In the genomic region with DNA sequence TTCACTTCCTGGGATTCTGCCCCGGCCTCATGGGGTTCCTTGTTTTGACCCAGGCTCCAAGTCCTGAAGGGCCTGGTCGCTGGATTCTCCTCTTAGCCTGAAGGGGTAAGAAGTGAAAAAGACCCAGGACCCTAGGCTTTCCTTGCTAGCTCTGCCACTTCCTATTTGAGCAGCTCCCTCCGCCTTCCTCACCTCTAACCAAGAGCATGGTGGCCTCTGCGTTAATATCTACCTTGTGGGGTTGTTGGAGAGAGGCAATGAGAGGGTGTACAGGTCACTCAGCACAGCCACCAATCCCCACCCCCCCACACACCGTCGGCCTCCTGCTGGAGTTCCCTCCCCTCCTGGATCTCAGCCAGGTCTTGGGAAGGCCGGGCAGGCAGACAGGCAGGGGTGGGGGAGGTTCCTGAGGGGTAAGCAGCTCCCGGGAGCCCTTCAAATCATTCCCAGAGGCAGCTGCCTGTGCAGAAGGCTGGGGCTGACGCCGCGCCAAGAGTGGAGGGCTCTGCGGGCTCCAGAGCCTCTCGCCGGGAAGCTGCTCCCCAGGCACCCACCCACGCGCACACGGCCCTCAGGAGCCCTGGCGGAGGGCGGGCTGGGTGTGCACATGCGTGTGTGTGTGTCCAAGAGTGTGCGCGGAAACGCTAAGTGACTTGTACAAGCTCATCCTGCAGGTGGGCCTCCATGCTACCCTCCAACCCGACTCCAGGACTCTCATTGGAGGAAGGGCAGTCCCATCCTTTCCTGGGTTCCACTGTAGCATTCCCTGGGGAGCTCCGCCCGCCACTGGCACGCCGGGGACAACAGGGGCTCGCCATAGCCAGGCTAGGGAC, we compare ENCODE assay signal across 14 cellular contexts. TPM values are rescaled to one million over a fixed set of nuclear protein-coding genes. Genes with fewer than 3 reads are reported as not detected.
DNase-seq lines count a peak whose midpoint lies in the region; ATAC-seq and TF ChIP-seq lines count a peak whose summit lies in the region.
"Had no signal": no experiment of that assay in that cellular context is flagged by ENCODE, and none has a peak within 500 bp of the region (broad histone marks: within the 10 kb centered on the region; RNA-seq: fewer than 3 reads in every experiment).

No MANE protein-coding gene starts in this region.

- no peak for TF ChIP-seq CTCF in PC-3 (conservative IDR thresholded peaks at IDR 0.05; ENCODE audit: low read depth, low read length)
- no peak for TF ChIP-seq CTCF in natural killer cell (IDR thresholded peaks at IDR 0.05)

- H3K9ac ChIP-seq in PC-3 (ENCODE audit: low read length) (peak overlapping the region; percentile 44), mesendoderm (ENCODE audit: low read length) (no peak overlapping the region)

- DNase-seq in Caki2 (ENCODE audit: low read depth) (peak; percentile 58), NCI-H128 (lab: John Stamatoyannopoulos, UW; ENCODE audit: unreplicated experiment) (peak; percentile 1), PC-3 (peak; percentile 39), mesendoderm (peak; percentile 19), natural killer cell (no peak), HPDE6-E6E7 (ENCODE audit: extremely low spot score) (no peak)
- no peak for DNase-seq in T-helper 2 cell treated with Interferon-gamma antibody and Interleukin-4, amounts not matched to agents 5 μg/mL and 100 μg/mL, for 36 hours (ENCODE audit: low spot score)
- DNase-seq: activated effector memory CD4-positive, alpha-beta T cell treated with anti-CD3 and anti-CD28 coated beads, Interleukin-2, amount 50 U/mL, for 16 hours; dermis blood vessel endothelial cell; NCI-H446 treated with DMSO at 0.1 percent for 48 hours; small intestine; T-helper 17 cell had no signal

- no peak overlapping the region for H3K18ac ChIP-seq in mesendoderm (ENCODE audit: low read length)

- no peak overlapping the region for H3K4me3 ChIP-seq in PC-3 (ENCODE audit: low read length)
- no peak overlapping the region for H3K4me3 ChIP-seq in mesendoderm (ENCODE audit: low read length)

- H3K36me3 Mint-ChIP-seq in T-helper 2 cell treated with Interferon-gamma antibody and Interleukin-4, amounts not matched to agents 5 μg/mL and 100 μg/mL, for 36 hours (ENCODE audit: low read depth), result no peaks in the 10 kb centered on the region
- no peaks in the 10 kb centered on the region for H3K36me3 Mint-ChIP-seq in natural killer cell

- H3K4ac ChIP-seq in mesendoderm (ENCODE audit: low read depth, low read length), result no peak overlapping the region

- H3K9me2 ChIP-seq in PC-3 (replicated peaks; ENCODE audit: low read length), result no peaks in the 10 kb centered on the region

- no peak overlapping the region for H4K8ac ChIP-seq in mesendoderm (ENCODE audit: low read depth, low read length)

- H4K20me1 ChIP-seq in PC-3 (ENCODE audit: low read length), result no peaks in the 10 kb centered on the region

- H3K27ac ChIP-seq in PC-3 (ENCODE audit: low read length) (peak overlapping the region; percentile 93), mesendoderm (ENCODE audit: low read depth, low read length) (no peak overlapping the region)
- H3K27ac ChIP-seq: HL-60 had no signal

- POLR2A ChIA-PET in PC-3 (lab: Charles Lee; ENCODE audit: unreplicated experiment), result no interaction called here

- no peak overlapping the region for H3K23ac ChIP-seq in mesendoderm (ENCODE audit: low read length)

- CTCF ChIA-PET in PC-3 (lab: Charles Lee), result no interaction called here

- no peaks in the 10 kb centered on the region for H3K9me3 ChIP-seq in PC-3 (ENCODE audit: low read length)

- H3K36me3 ChIP-seq in PC-3 (ENCODE audit: low read depth, low read length) (no peaks in the 10 kb centered on the region), mesendoderm (ENCODE audit: control insufficient read depth, insufficient read depth, low read length) (no peaks in the 10 kb centered on the region)

- no peak overlapping the region for H3K27ac Mint-ChIP-seq in T-helper 2 cell treated with Interferon-gamma antibody and Interleukin-4, amounts not matched to agents 5 μg/mL and 100 μg/mL, for 36 hours
- no peak overlapping the region for H3K27ac Mint-ChIP-seq in natural killer cell
- H3K27ac Mint-ChIP-seq: T-helper 17 cell had no signal

- no peaks in the 10 kb centered on the region for H3K79me1 ChIP-seq in mesendoderm (ENCODE audit: low read length)

- peak overlapping the region; percentile 82 for H3K4me2 ChIP-seq in PC-3 (ENCODE audit: low read length)
- H3K4me2 ChIP-seq in mesendoderm (ENCODE audit: low read length), result no peak overlapping the region

- no peaks in the 10 kb centered on the region for H3K27me3 Mint-ChIP-seq in T-helper 2 cell treated with Interferon-gamma antibody and Interleukin-4, amounts not matched to agents 5 μg/mL and 100 μg/mL, for 36 hours (ENCODE audit: low read depth)
- no peaks in the 10 kb centered on the region for H3K27me3 Mint-ChIP-seq in natural killer cell (ENCODE audit: low read depth in 2 of 2)

- no peak overlapping the region for H2AK5ac ChIP-seq in mesendoderm (ENCODE audit: low read length)

- no peaks in the 10 kb centered on the region for H3K9me3 Mint-ChIP-seq in T-helper 2 cell treated with Interferon-gamma antibody and Interleukin-4, amounts not matched to agents 5 μg/mL and 100 μg/mL, for 36 hours
- H3K9me3 Mint-ChIP-seq in natural killer cell, result no peaks in the 10 kb centered on the region

- no peak overlapping the region for H3K56ac ChIP-seq in mesendoderm (ENCODE audit: low read length)

- ATAC-seq in PC-3 (no peak), HG03565 (IDR thresholded peaks at IDR 0.05; ENCODE audit: unreplicated experiment) (no peak), natural killer cell (no peak)
- ATAC-seq: T-helper 17 cell had no signal

- in situ Hi-C loops in Caki2 (cut with HindIII; ENCODE audit: low pct_unique_long_range_greater_than_20kb, low sequenced_read_pairs), result no loop called here

- no peak overlapping the region for H2BK15ac ChIP-seq in mesendoderm (replicated peaks; ENCODE audit: low read depth)

- H3K27me3 ChIP-seq in PC-3 (ENCODE audit: low read length) (no peaks in the 10 kb centered on the region), mesendoderm (ENCODE audit: insufficient read depth, low read length, poor library complexity) (no peaks in the 10 kb centered on the region)

- H2BK120ac ChIP-seq in mesendoderm (ENCODE audit: low read depth, low read length), result no peak overlapping the region

- no peak overlapping the region for H2BK5ac ChIP-seq in mesendoderm (ENCODE audit: low read length)

- H3K4me1 ChIP-seq in PC-3 (ENCODE audit: insufficient read depth, low read length) (peaks cover 52% of the 10 kb centered on the region), mesendoderm (ENCODE audit: control insufficient read depth, low read depth, low read length) (no peaks in the 10 kb centered on the region)

- H4K5ac ChIP-seq in mesendoderm (ENCODE audit: low read length), result no peak overlapping the region

- no peaks in the 10 kb centered on the region for H3F3A ChIP-seq in PC-3 (ENCODE audit: low read length, unreplicated experiment)

- intact Hi-C loops in PC-3 (cut with micrococcal nuclease), result no loop called here
- intact Hi-C loops in natural killer cell (cut with micrococcal nuclease), result no loop called here

- BruUV-seq in PC-3 (replicated peaks; lab: Mats Ljungman, UMichigan), result no TSS peak

- H3K4me3 Mint-ChIP-seq in T-helper 2 cell treated with Interferon-gamma antibody and Interleukin-4, amounts not matched to agents 5 μg/mL and 100 μg/mL, for 36 hours, result no peak overlapping the region
- H3K4me3 Mint-ChIP-seq in natural killer cell, result no peak overlapping the region
- H3K4me3 Mint-ChIP-seq: T-helper 17 cell had no signal

- no peak overlapping the region for H2AFZ ChIP-seq in PC-3 (ENCODE audit: low read length)

- no peaks in the 10 kb centered on the region for H3K4me1 Mint-ChIP-seq in T-helper 2 cell treated with Interferon-gamma antibody and Interleukin-4, amounts not matched to agents 5 μg/mL and 100 μg/mL, for 36 hours (ENCODE audit: low read depth)
- peaks cover 0 to 11% of the 10 kb centered on the region in 2 donors for H3K4me1 Mint-ChIP-seq in natural killer cell

- H3K79me2 ChIP-seq in PC-3 (ENCODE audit: low read length) (0 out of 2 replicates have a peak, but pooled peaks cover 4% of the 10 kb centered on the region), mesendoderm (ENCODE audit: control insufficient read depth, insufficient read depth, low read length) (no peaks in the 10 kb centered on the region)

- WGBS in mesendoderm (ENCODE audit: extremely low coverage, insufficient coverage, low lambda C conversion rate), result no CpG with 5 or more reads among the region's 29 CpGs

RNA-seq across cellular contexts. Expression of gene INHBB, which starts 50.0 kb away (rescaled TPM):
- total RNA-seq in Caki2 (2014; rRNA removed; shearing (Covaris generic); ENCODE audit: low replicate concordance), result 48.3 and 52.0 TPM in 2 replicates
- 223 and 269 TPM in 2 replicates for total RNA-seq in PC-3 (2014; rRNA removed)
- polyA plus RNA-seq in mesendoderm (2013, experiment 1 of 2), result 0.01 TPM
- polyA plus RNA-seq in mesendoderm (2013, experiment 2 of 2), result 0.01 TPM
- total RNA-seq in natural killer cell, result under 1 TPM in 2 of 3 donors, not detected in 1; 0.07 to 0.10 TPM
- total RNA-seq: T-helper 17 cell had no signal

Comparison
In these comparisons a context has a peak if more than half of its experiments do, and no peak if none do; other contexts are left out.
1. DNase-seq: peak in Caki2 (single experiment), NCI-H128 (single experiment), PC-3 (single experiment) and mesendoderm (single experiment); none in T-helper 2 cell treated with Interferon-gamma antibody and Interleukin-4, amounts not matched to agents 5 μg/mL and 100 μg/mL, for 36 hours (single experiment), natural killer cell (single experiment) and HPDE6-E6E7 (single experiment).
2. RNA of gene INHBB, which starts 50.0 kb away (total RNA-seq): 223 to 269 TPM in PC-3 and 48.3 to 52.0 TPM in Caki2; 0.07 to 0.10 TPM in natural killer cell; every median in the first group is over 10 times any median in the second.